8 cellular contexts compared by ENCODE assay signal in genomic region chr5:115349001-115349817, GRCh38. TPM values are rescaled to one million over a fixed set of nuclear protein-coding genes. Genes with fewer than 3 reads are reported as not detected.
DNase-seq lines count a peak whose midpoint lies in the region; ATAC-seq, FAIRE-seq and TF ChIP-seq lines count a peak whose summit lies in the region.

No MANE protein-coding gene starts in this region.

- no peak for TF ChIP-seq POLR2A in adrenal gland (IDR thresholded peaks at IDR 0.05)

- H3K9me3 Mint-ChIP-seq in CD8-positive, alpha-beta T cell: no peaks in the 10 kb centered on the region

- H3K9me3 ChIP-seq in adrenal gland (replicated peaks in 1 of 3): no peaks in the 10 kb centered on the region
- no peaks in the 10 kb centered on the region for H3K9me3 ChIP-seq in CD8-positive, alpha-beta T cell (ENCODE audit: low read length)

- no peaks in the 10 kb centered on the region for H3K4me1 Mint-ChIP-seq in CD8-positive, alpha-beta T cell (ENCODE audit: low read depth)

- no peak overlapping the region for H3K27ac Mint-ChIP-seq in CD8-positive, alpha-beta T cell

- CTCF ChIA-PET in CD8-positive, alpha-beta T cell (lab: Charles Lee): no interaction called here

- POLR2A ChIA-PET in CD8-positive, alpha-beta T cell (lab: Charles Lee): no interaction called here

- no peaks in the 10 kb centered on the region for H3K36me3 Mint-ChIP-seq in CD8-positive, alpha-beta T cell

- no peaks in the 10 kb centered on the region for H3K36me3 ChIP-seq in adrenal gland (replicated peaks in 1 of 2)
- H3K36me3 ChIP-seq in CD8-positive, alpha-beta T cell (ENCODE audit: insufficient read depth, low read length): no peaks in the 10 kb centered on the region

- TF ChIP-seq CTCF in adrenal gland (IDR thresholded peaks at IDR 0.05): peak in 5 of 6 experiments; percentile 24 to 46 (median 39)
- no peak for TF ChIP-seq CTCF in CD8-positive, alpha-beta T cell (IDR thresholded peaks at IDR 0.05)

- peaks cover 0 to 12% of the 10 kb centered on the region in 2 donors for H3K4me1 ChIP-seq in adrenal gland (replicated peaks in 1 of 2)
- H3K4me1 ChIP-seq in CD8-positive, alpha-beta T cell (ENCODE audit: insufficient read depth, low read length): no peaks in the 10 kb centered on the region

- no peak for ATAC-seq in CD8-positive, alpha-beta T cell

- H3K27ac ChIP-seq in adrenal gland: peak overlapping the region in 4 of 5 donors; percentile 7 to 63 (median 26)
- H3K27ac ChIP-seq in CD8-positive, alpha-beta T cell (ENCODE audit: low read depth, low read length): no peak overlapping the region

- FAIRE-seq in islet of Langerhans (lab: Jason Lieb, UNC): peak; percentile 96

- DNase-seq in AG08395 (ENCODE audit: low spot score) (peak; percentile 85), HS-5 (ENCODE audit: low read depth) (peak; percentile 65), adrenal gland (peak; percentile 45 to 76 (median 68)), ecto neural progenitor cell (ENCODE audit: low spot score) (no peak)
- DNase-seq in activated CD4-positive, alpha-beta T cell treated with anti-CD3 and anti-CD28 coated beads, Interleukin-2, amount 50 U/mL, for 1 hour: no peak
- DNase-seq in activated CD4-positive, alpha-beta T cell treated with anti-CD3 and anti-CD28 coated beads for 4 hours: no peak
- DNase-seq in CD8-positive, alpha-beta T cell: no peak

- intact Hi-C loops in adrenal gland (cut with DNase I): no loop called here
- intact Hi-C loops in CD8-positive, alpha-beta T cell (cut with DNase I, micrococcal nuclease): no loop called here

- no peak overlapping the region for H3K4me3 Mint-ChIP-seq in CD8-positive, alpha-beta T cell

- peaks cover 25% of the 10 kb centered on the region for H3K27me3 Mint-ChIP-seq in CD8-positive, alpha-beta T cell (ENCODE audit: low read depth)

- H3K27me3 ChIP-seq in adrenal gland: no peaks in the 10 kb centered on the region
- no peaks in the 10 kb centered on the region for H3K27me3 ChIP-seq in CD8-positive, alpha-beta T cell (ENCODE audit: insufficient read depth, low read length)

- 29 to 36% (median 34%) methylated on average over 5 of the region's 5 CpGs for WGBS in adrenal gland, 4 donors

- H3K4me3 ChIP-seq in adrenal gland: peak overlapping the region in 1 of 4 donors; percentile 15
- no peak overlapping the region for H3K4me3 ChIP-seq in CD8-positive, alpha-beta T cell (ENCODE audit: low read depth, low read length)

RNA-seq across cellular contexts. Expression of gene CCDC112, which starts 52.8 kb away (rescaled TPM):
- 1 to 10 TPM; 1.6 to 5.4 (median 3.9) TPM for total RNA-seq in adrenal gland
- polyA plus RNA-seq in adrenal gland: 10 to 100 TPM in 1 of 3 donors, 1 to 10 TPM in 2; 3.0 to 10.1 (median 6.8) TPM
- total RNA-seq in CD8-positive, alpha-beta T cell: 1 to 10 TPM; 1.6 to 2.7 TPM

Comparison
In these comparisons a context has a peak if more than half of its experiments do, and no peak if none do; other contexts are left out.
1. DNase-seq: peak in AG08395 (single experiment), HS-5 (single experiment) and adrenal gland (7 of 7); none in activated CD4-positive, alpha-beta T cell treated with anti-CD3 and anti-CD28 coated beads, Interleukin-2, amount 50 U/mL, for 1 hour (single experiment), activated CD4-positive, alpha-beta T cell treated with anti-CD3 and anti-CD28 coated beads for 4 hours (0 of 2), CD8-positive, alpha-beta T cell (0 of 7) and ecto neural progenitor cell (single experiment).